In the genomic region with DNA sequence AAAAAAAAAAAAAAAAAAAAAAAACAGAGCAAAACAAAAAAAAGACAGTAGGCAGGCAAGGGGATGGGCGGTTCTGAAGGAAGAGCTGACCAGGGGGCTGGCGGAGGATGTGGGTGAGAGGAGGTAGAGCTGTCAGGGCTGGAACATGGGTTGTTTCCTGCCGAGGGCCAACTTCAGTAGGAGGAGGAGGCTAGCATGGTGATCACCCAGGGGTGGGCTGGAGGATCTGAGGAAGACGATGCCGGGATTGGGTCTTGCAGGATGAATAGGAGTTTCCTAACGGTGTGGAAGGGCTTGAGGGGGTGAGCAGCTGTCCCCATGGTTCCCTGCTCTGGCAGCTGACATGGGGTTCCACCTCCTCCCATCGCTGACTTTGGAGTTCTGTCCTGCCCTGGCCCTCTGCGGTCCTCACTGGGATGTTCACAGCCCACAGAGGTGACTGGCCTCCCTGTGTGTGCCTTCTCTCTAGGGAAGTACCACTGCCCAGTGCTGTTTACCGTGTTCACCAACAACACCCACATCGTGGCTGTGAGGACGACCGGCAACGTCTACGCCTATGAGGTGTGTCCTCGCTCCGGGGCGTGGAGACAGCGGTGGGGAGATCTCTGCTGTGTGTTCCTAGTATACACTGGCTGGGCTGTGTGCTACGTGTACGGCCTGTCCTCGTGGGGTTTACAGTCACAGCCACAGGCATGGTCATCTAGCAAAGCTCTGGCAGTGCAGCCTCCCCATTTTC, we compare ENCODE assay signal across 20 cellular contexts. TPM values are rescaled to one million over a fixed set of nuclear protein-coding genes. Genes with fewer than 3 reads are reported as not detected.
A peak's percentile ranks its signal among the peaks of the same experiment; 100 is the strongest.
DNase-seq lines count a peak whose midpoint lies in the region; ATAC-seq, FAIRE-seq and TF ChIP-seq lines count a peak whose summit lies in the region.
"Had no signal": no experiment of that assay in that cellular context is flagged by ENCODE, and none has a peak within 500 bp of the region (broad histone marks: within the 10 kb centered on the region; RNA-seq: fewer than 3 reads in every experiment).

No MANE protein-coding gene starts in this region.

- H3F3A ChIP-seq in smooth muscle cell (ENCODE audit: low read depth) = no peaks in the 10 kb centered on the region

- intact Hi-C loops in Panc1 (cut with micrococcal nuclease; ENCODE audit: unreplicated experiment) = no loop called here
- intact Hi-C loops in naive thymus-derived CD4-positive, alpha-beta T cell (cut with micrococcal nuclease) = no loop called here

- CTCF ChIA-PET in Panc1 (lab: Charles Lee) = no interaction called here
- CTCF ChIA-PET in naive thymus-derived CD4-positive, alpha-beta T cell (lab: Charles Lee) = no interaction called here

- peak overlapping the region; percentile 30 to 77 for H3K27ac Mint-ChIP-seq in activated naive CD4-positive, alpha-beta T cell treated with anti-CD3 and anti-CD28 coated beads, Interleukin-2, amount 50 U/mL, for 72 hours
- H3K27ac Mint-ChIP-seq in naive thymus-derived CD4-positive, alpha-beta T cell = peak overlapping the region in 2 of 9 donors; percentile 36 to 38

- peak; percentile 46 for FAIRE-seq in urothelium cell line (lab: Jason Lieb, UNC)
- FAIRE-seq: D721Med, GM12892 had no signal

- H3K27me3 ChIP-seq in Panc1 (ENCODE audit: control insufficient read depth, insufficient read depth, low read length) (no peaks in the 10 kb centered on the region), tibial nerve (no peaks in the 10 kb centered on the region), smooth muscle cell (ENCODE audit: low read depth) (no peaks in the 10 kb centered on the region)
- H3K27me3 ChIP-seq in naive thymus-derived CD4-positive, alpha-beta T cell (ENCODE audit: control insufficient read depth in 2 of 2, insufficient read depth in 2 of 2, low read length in 2 of 2) = no peaks in the 10 kb centered on the region

- no peak overlapping the region for H3K9ac ChIP-seq in smooth muscle cell (ENCODE audit: low read depth)

- H3K4me1 Mint-ChIP-seq in naive thymus-derived CD4-positive, alpha-beta T cell = peaks cover 0 to 12% (median 0%) of the 10 kb centered on the region in 7 donors

- in situ Hi-C loops in Panc1 (cut with HindIII; ENCODE audit: low pct_unique_long_range_greater_than_20kb, low sequenced_read_pairs) = no loop called here

- peaks cover 0 to 5% of the 10 kb centered on the region in 2 donors for H3K36me3 Mint-ChIP-seq in activated naive CD4-positive, alpha-beta T cell treated with anti-CD3 and anti-CD28 coated beads, Interleukin-2, amount 50 U/mL, for 72 hours
- H3K36me3 Mint-ChIP-seq in naive thymus-derived CD4-positive, alpha-beta T cell = peaks cover 0 to 44% (median 10%) of the 10 kb centered on the region in 5 donors

- BruUV-seq in Panc1 (replicated peaks; lab: Mats Ljungman, UMichigan) = no TSS peak

- no peak overlapping the region for H3K4me2 ChIP-seq in smooth muscle cell

- H3K4me3 ChIP-seq in Panc1 (ENCODE audit: low read depth in 2 of 2, low read length in 2 of 2) = no peak overlapping the region
- no peak overlapping the region for H3K4me3 ChIP-seq in naive thymus-derived CD4-positive, alpha-beta T cell (ENCODE audit: low read length)
- no peak overlapping the region for H3K4me3 ChIP-seq in tibial nerve
- H3K4me3 ChIP-seq in smooth muscle cell = no peak overlapping the region

- no peaks in the 10 kb centered on the region for H3K27me3 Mint-ChIP-seq in naive thymus-derived CD4-positive, alpha-beta T cell
- H3K27me3 Mint-ChIP-seq: CD4-positive, alpha-beta memory T cell had no signal

- no peaks in the 10 kb centered on the region for H3K9me3 ChIP-seq in Panc1 (ENCODE audit: control insufficient read depth, insufficient read depth, low read depth, low read length)
- H3K9me3 ChIP-seq in naive thymus-derived CD4-positive, alpha-beta T cell (ENCODE audit: control insufficient read depth in 2 of 3, low read length in 3 of 3) = no peaks in the 10 kb centered on the region
- H3K9me3 ChIP-seq in tibial nerve = no peaks in the 10 kb centered on the region
- no peaks in the 10 kb centered on the region for H3K9me3 ChIP-seq in smooth muscle cell (replicated peaks; ENCODE audit: low read depth)

- H3K36me3 ChIP-seq in Panc1 (ENCODE audit: control insufficient read depth, insufficient read depth, low read length) (no peaks in the 10 kb centered on the region), tibial nerve (peaks cover 0 to 84% (median 2%) of the 10 kb centered on the region in 3 donors), smooth muscle cell (ENCODE audit: low read depth) (no peaks in the 10 kb centered on the region)
- peaks cover 0 to 52% (median 6%) of the 10 kb centered on the region in 3 experiments for H3K36me3 ChIP-seq in naive thymus-derived CD4-positive, alpha-beta T cell (ENCODE audit: control insufficient read depth in 2 of 3, insufficient read depth in 3 of 3, low read length in 3 of 3)

- peak overlapping the region in 1 of 10 donors; percentile 25 for H3K4me3 Mint-ChIP-seq in naive thymus-derived CD4-positive, alpha-beta T cell
- H3K4me3 Mint-ChIP-seq: CD4-positive, alpha-beta memory T cell had no signal

- ATAC-seq in activated naive CD4-positive, alpha-beta T cell treated with anti-CD3 and anti-CD28 coated beads, Interleukin-2, amount 50 U/mL, for 72 hours = no peak
- 0 out of 2 replicates have a peak, but pooled peaks have one; percentile 28 for ATAC-seq in Panc1
- peak; percentile 48 for ATAC-seq in naive thymus-derived CD4-positive, alpha-beta T cell

- no peak overlapping the region for H3K27ac ChIP-seq in Panc1 (ENCODE audit: low read length)
- no peak overlapping the region for H3K27ac ChIP-seq in naive thymus-derived CD4-positive, alpha-beta T cell (ENCODE audit: low read depth, low read length)
- no peak overlapping the region for H3K27ac ChIP-seq in tibial nerve
- no peak overlapping the region for H3K27ac ChIP-seq in smooth muscle cell (ENCODE audit: low read depth)

- TF ChIP-seq EP300 in tibial nerve (IDR thresholded peaks at IDR 0.05) = no peak

- no peaks in the 10 kb centered on the region for H3K79me2 ChIP-seq in smooth muscle cell (ENCODE audit: low read depth)

- 91% methylated on average over 19 to 21 of the region's 21 CpGs for WGBS in tibial nerve, 2 donors
- WGBS in smooth muscle cell (ENCODE audit: low lambda C conversion rate) = 95% methylated on average over 21 of the region's 21 CpGs

- DNase-seq in activated naive CD4-positive, alpha-beta T cell treated with anti-CD3 and anti-CD28 coated beads, Interleukin-2, amount 50 U/mL, for 72 hours (ENCODE audit: low spot score in 2 of 2) = no peak
- DNase-seq in activated naive CD4-positive, alpha-beta T cell treated with Interleukin-2 at 50 U/mL for 16 hours = no peak
- no peak for DNase-seq in Panc1 (ENCODE audit: low read depth, low spot score)
- no peak for DNase-seq in naive thymus-derived CD4-positive, alpha-beta T cell
- DNase-seq in urothelium cell line (ENCODE audit: low spot score) = no peak
- DNase-seq in tibial nerve (ENCODE audit: low spot score in 2 of 2) = no peak
- no peak for DNase-seq in smooth muscle cell (lab: John Stamatoyannopoulos, UW; ENCODE audit: unreplicated experiment)
- DNase-seq: AML-193; CD4-positive, alpha-beta memory T cell; DND-41; GDM1; GOT3; KG1; NCI-H1092; NCI-H2107; NCI-H345; NCI-H526 treated with DMSO at 0.1 percent for 48 hours; OCI-M1 had no signal

- no peak for TF ChIP-seq POLR2A in tibial nerve (IDR thresholded peaks at IDR 0.05)

- no peak overlapping the region for H2AFZ ChIP-seq in smooth muscle cell (ENCODE audit: low read depth)

- POLR2A ChIA-PET in Panc1 (lab: Charles Lee) = no interaction called here
- POLR2A ChIA-PET in naive thymus-derived CD4-positive, alpha-beta T cell (lab: Charles Lee) = no interaction called here

- H3K4me1 ChIP-seq in Panc1 (ENCODE audit: control insufficient read depth, insufficient read depth, low read length) (no peaks in the 10 kb centered on the region), tibial nerve (no peaks in the 10 kb centered on the region), smooth muscle cell (ENCODE audit: low read depth) (no peaks in the 10 kb centered on the region)
- H3K4me1 ChIP-seq in naive thymus-derived CD4-positive, alpha-beta T cell (ENCODE audit: control insufficient read depth in 2 of 2, insufficient read depth in 2 of 2, low read length in 2 of 2) = no peaks in the 10 kb centered on the region

- no peaks in the 10 kb centered on the region for H4K20me1 ChIP-seq in smooth muscle cell (ENCODE audit: low read depth)

- TF ChIP-seq CTCF in Panc1 (IDR thresholded peaks at IDR 0.05) (no peak), tibial nerve (IDR thresholded peaks at IDR 0.05) (no peak), smooth muscle cell (IDR thresholded peaks at IDR 0.05; ENCODE audit: borderline replicate concordance, insufficient read depth, poor library complexity, severe bottlenecking) (no peak)

- H3K9me3 Mint-ChIP-seq in activated naive CD4-positive, alpha-beta T cell treated with anti-CD3 and anti-CD28 coated beads, Interleukin-2, amount 50 U/mL, for 72 hours = no peaks in the 10 kb centered on the region
- H3K9me3 Mint-ChIP-seq in naive thymus-derived CD4-positive, alpha-beta T cell = no peaks in the 10 kb centered on the region
- H3K9me3 Mint-ChIP-seq: CD4-positive, alpha-beta memory T cell had no signal

RNA-seq across cellular contexts. Expression of a gene that starts 15.2 kb away (rescaled TPM):
- 10 to 100 TPM; 33.9 to 50.5 TPM for total RNA-seq in activated naive CD4-positive, alpha-beta T cell treated with anti-CD3 and anti-CD28 coated beads, Interleukin-2, amount 50 U/mL, for 72 hours
- 40.0 TPM for total RNA-seq in Panc1 (2021; ENCODE audit: unreplicated experiment)
- polyA plus RNA-seq in Panc1 (2012; ENCODE audit: insufficient read length) = 39.3 TPM
- 10 to 100 TPM; 69.5 to 81.8 (median 74.7) TPM for total RNA-seq in naive thymus-derived CD4-positive, alpha-beta T cell
- 10 to 100 TPM; 27.1 to 46.4 TPM for polyA plus RNA-seq in naive thymus-derived CD4-positive, alpha-beta T cell
- 10 to 100 TPM; 29.1 to 42.3 (median 31.5) TPM for total RNA-seq in tibial nerve
- 16.3 and 19.2 TPM in 2 replicates for total RNA-seq in smooth muscle cell
- polyA plus RNA-seq in smooth muscle cell = 23.7 and 29.6 TPM in 2 replicates

RNA-seq across cellular contexts. Expression of a gene that starts 38.9 kb away (rescaled TPM):
- 10 to 100 TPM; 25.3 to 27.8 TPM for total RNA-seq in activated naive CD4-positive, alpha-beta T cell treated with anti-CD3 and anti-CD28 coated beads, Interleukin-2, amount 50 U/mL, for 72 hours
- total RNA-seq in Panc1 (2021; ENCODE audit: unreplicated experiment) = 66.0 TPM
- 101 TPM for polyA plus RNA-seq in Panc1 (2012; ENCODE audit: insufficient read length)
- 10 to 100 TPM; 22.1 to 99.8 (median 31.7) TPM for total RNA-seq in naive thymus-derived CD4-positive, alpha-beta T cell
- polyA plus RNA-seq in naive thymus-derived CD4-positive, alpha-beta T cell = 10 to 100 TPM; 70.2 to 72.4 TPM
- 10 to 100 TPM; 11.4 to 62.7 (median 31.5) TPM for total RNA-seq in tibial nerve
- total RNA-seq in smooth muscle cell = 13.3 and 24.9 TPM in 2 replicates
- polyA plus RNA-seq in smooth muscle cell = 80.1 and 102 TPM in 2 replicates

RNA-seq across cellular contexts. Expression of a gene that starts 48.4 kb away (rescaled TPM):
- total RNA-seq in activated naive CD4-positive, alpha-beta T cell treated with anti-CD3 and anti-CD28 coated beads, Interleukin-2, amount 50 U/mL, for 72 hours = under 1 TPM in 1 of 2 donors, not detected in 1; 0.54 TPM
- not detected for total RNA-seq in Panc1 (2021; ENCODE audit: unreplicated experiment)
- 0.17 TPM for polyA plus RNA-seq in Panc1 (2012; ENCODE audit: insufficient read length)
- under 1 TPM in 4 of 5 experiments, not detected in 1; 0.21 to 0.43 (median 0.27) TPM for total RNA-seq in naive thymus-derived CD4-positive, alpha-beta T cell
- polyA plus RNA-seq in naive thymus-derived CD4-positive, alpha-beta T cell = not detected
- 1 to 10 TPM in 1 of 4 donors, under 1 TPM in 3; 0.22 to 2.0 (median 0.36) TPM for total RNA-seq in tibial nerve
- 0.40 and 1.8 TPM in 2 replicates for total RNA-seq in smooth muscle cell
- polyA plus RNA-seq in smooth muscle cell = not detected in 2 replicates
- polyA plus RNA-seq: CD4-positive, alpha-beta memory T cell had no signal

RNA-seq across cellular contexts. Expression of a gene that starts 51.2 kb away (rescaled TPM):
- total RNA-seq in activated naive CD4-positive, alpha-beta T cell treated with anti-CD3 and anti-CD28 coated beads, Interleukin-2, amount 50 U/mL, for 72 hours = 10 to 100 TPM; 26.9 to 47.9 TPM
- 60.6 TPM for total RNA-seq in Panc1 (2021; ENCODE audit: unreplicated experiment)
- polyA plus RNA-seq in Panc1 (2012; ENCODE audit: insufficient read length) = 73.2 TPM
- 10 to 100 TPM; 29.0 to 56.0 (median 38.0) TPM for total RNA-seq in naive thymus-derived CD4-positive, alpha-beta T cell
- 10 to 100 TPM; 51.4 to 75.8 TPM for polyA plus RNA-seq in naive thymus-derived CD4-positive, alpha-beta T cell
- 10 to 100 TPM; 28.0 to 61.2 (median 36.0) TPM for total RNA-seq in tibial nerve
- 12.0 and 19.3 TPM in 2 replicates for total RNA-seq in smooth muscle cell
- 15.2 and 17.2 TPM in 2 replicates for polyA plus RNA-seq in smooth muscle cell

RNA-seq across cellular contexts. Expression of a gene that starts 54.6 kb away (rescaled TPM):
- 1 to 10 TPM; 2.4 to 4.9 TPM for total RNA-seq in activated naive CD4-positive, alpha-beta T cell treated with anti-CD3 and anti-CD28 coated beads, Interleukin-2, amount 50 U/mL, for 72 hours
- total RNA-seq in Panc1 (2021; ENCODE audit: unreplicated experiment) = 4.0 TPM
- 4.6 TPM for polyA plus RNA-seq in Panc1 (2012; ENCODE audit: insufficient read length)
- 1 to 10 TPM; 2.5 to 9.5 (median 3.6) TPM for total RNA-seq in naive thymus-derived CD4-positive, alpha-beta T cell
- 1 to 10 TPM; 1.5 TPM for polyA plus RNA-seq in naive thymus-derived CD4-positive, alpha-beta T cell
- 10 to 100 TPM in 3 of 4 donors, 1 to 10 TPM in 1; 6.3 to 43.1 (median 16.5) TPM for total RNA-seq in tibial nerve
- 1.2 and 1.8 TPM in 2 replicates for total RNA-seq in smooth muscle cell
- 4.1 TPM in 2 replicates for polyA plus RNA-seq in smooth muscle cell

Comparison
In these comparisons a context has a peak if more than half of its experiments do, and no peak if none do; other contexts are left out.
1. ATAC-seq: peak in Panc1 (single experiment) and naive thymus-derived CD4-positive, alpha-beta T cell (single experiment); none in activated naive CD4-positive, alpha-beta T cell treated with anti-CD3 and anti-CD28 coated beads, Interleukin-2, amount 50 U/mL, for 72 hours (0 of 2).